Comparison of ENCODE assay signal across 2 cellular contexts in genomic region chr5:123540534-123540933, GRCh38.
TF ChIP-seq lines count a peak whose summit lies in the region.

No MANE protein-coding gene starts in this region.

TF ChIP-seq in WTC11, 78 proteins besides CTCF, POLR2A, EP300 and RAD21:
- TF ChIP-seq ZNF121 (CRISPR knock-in tag; IDR thresholded peaks at IDR 0.05) (peak; percentile 73; the same call in 1 of the 2 replicates), RELA (CRISPR knock-in tag; IDR thresholded peaks at IDR 0.05; ENCODE audit: borderline replicate concordance) (no peak), SOX15 (CRISPR knock-in tag; IDR thresholded peaks at IDR 0.05) (no peak), ZNF512 (CRISPR knock-in tag; IDR thresholded peaks at IDR 0.05; ENCODE audit: borderline replicate concordance) (no peak)
- TF ChIP-seq, protein P1, sequence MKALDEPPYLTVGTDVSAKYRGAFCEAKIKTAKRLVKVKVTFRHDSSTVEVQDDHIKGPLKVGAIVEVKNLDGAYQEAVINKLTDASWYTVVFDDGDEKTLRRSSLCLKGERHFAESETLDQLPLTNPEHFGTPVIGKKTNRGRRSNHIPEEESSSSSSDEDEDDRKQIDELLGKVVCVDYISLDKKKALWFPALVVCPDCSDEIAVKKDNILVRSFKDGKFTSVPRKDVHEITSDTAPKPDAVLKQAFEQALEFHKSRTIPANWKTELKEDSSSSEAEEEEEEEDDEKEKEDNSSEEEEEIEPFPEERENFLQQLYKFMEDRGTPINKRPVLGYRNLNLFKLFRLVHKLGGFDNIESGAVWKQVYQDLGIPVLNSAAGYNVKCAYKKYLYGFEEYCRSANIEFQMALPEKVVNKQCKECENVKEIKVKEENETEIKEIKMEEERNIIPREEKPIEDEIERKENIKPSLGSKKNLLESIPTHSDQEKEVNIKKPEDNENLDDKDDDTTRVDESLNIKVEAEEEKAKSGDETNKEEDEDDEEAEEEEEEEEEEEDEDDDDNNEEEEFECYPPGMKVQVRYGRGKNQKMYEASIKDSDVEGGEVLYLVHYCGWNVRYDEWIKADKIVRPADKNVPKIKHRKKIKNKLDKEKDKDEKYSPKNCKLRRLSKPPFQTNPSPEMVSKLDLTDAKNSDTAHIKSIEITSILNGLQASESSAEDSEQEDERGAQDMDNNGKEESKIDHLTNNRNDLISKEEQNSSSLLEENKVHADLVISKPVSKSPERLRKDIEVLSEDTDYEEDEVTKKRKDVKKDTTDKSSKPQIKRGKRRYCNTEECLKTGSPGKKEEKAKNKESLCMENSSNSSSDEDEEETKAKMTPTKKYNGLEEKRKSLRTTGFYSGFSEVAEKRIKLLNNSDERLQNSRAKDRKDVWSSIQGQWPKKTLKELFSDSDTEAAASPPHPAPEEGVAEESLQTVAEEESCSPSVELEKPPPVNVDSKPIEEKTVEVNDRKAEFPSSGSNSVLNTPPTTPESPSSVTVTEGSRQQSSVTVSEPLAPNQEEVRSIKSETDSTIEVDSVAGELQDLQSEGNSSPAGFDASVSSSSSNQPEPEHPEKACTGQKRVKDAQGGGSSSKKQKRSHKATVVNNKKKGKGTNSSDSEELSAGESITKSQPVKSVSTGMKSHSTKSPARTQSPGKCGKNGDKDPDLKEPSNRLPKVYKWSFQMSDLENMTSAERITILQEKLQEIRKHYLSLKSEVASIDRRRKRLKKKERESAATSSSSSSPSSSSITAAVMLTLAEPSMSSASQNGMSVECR (CRISPR knock-in tag; IDR thresholded peaks at IDR 0.05; ENCODE audit: borderline replicate concordance) = no peak

TF ChIP-seq in HepG2, 621 proteins besides CTCF, POLR2A, EP300 and RAD21 (continued from another document):
- TF ChIP-seq, protein P2, sequence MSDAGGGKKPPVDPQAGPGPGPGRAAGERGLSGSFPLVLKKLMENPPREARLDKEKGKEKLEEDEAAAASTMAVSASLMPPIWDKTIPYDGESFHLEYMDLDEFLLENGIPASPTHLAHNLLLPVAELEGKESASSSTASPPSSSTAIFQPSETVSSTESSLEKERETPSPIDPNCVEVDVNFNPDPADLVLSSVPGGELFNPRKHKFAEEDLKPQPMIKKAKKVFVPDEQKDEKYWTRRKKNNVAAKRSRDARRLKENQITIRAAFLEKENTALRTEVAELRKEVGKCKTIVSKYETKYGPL (CRISPR knock-in tag; IDR thresholded peaks at IDR 0.05) = no peak
- TF ChIP-seq NCOA1 (CRISPR knock-in tag; IDR thresholded peaks at IDR 0.05) (no peak), ZNF121 (CRISPR knock-in tag; IDR thresholded peaks at IDR 0.05) (0 out of 2 replicates have a peak, but pooled peaks have one; percentile 33)
